ENCODE assay signal across 8 cellular contexts in genomic region chr2:172735646-172736418, GRCh38. TPM values are rescaled to one million over a fixed set of nuclear protein-coding genes. Genes with fewer than 3 reads are reported as not detected.
DNase-seq lines count a peak whose midpoint lies in the region; ATAC-seq and TF ChIP-seq lines count a peak whose summit lies in the region.

TSS of gene RAPGEF4 (plus strand) at chr2:172735845. CDS start at chr2:172735984, 139 bp downstream.

- H2AFZ ChIP-seq in OCI-LY7 (ENCODE audit: low read length): no peak within 1 kb of the TSS

- peaks cover 13 to 24% (median 22%) of the 10 kb centered on the region in 3 donors for H3K27me3 ChIP-seq in sigmoid colon

- H3K9me3 ChIP-seq in sigmoid colon: no peaks in the 10 kb centered on the region
- no peaks in the 10 kb centered on the region for H3K9me3 ChIP-seq in OCI-LY7 (ENCODE audit: low read length)

- intact Hi-C loops in activated T-helper 2 cell treated with anti-CD3 and anti-CD28 coated beads, Interferon-gamma antibody, Interleukin-2, Interleukin-4, amounts not matched to agents 10 μg/mL and 5 μg/mL and 100 μg/mL, durations not matched to agents 14 hours and 24 hours and 36 hours (cut with micrococcal nuclease): no loop called here
- intact Hi-C loops in left ventricle myocardium superior (cut with micrococcal nuclease) (no loop called here), sigmoid colon (cut with DNase I) (no loop called here), OCI-LY7 (cut with micrococcal nuclease; ENCODE audit: unreplicated experiment) (no loop called here)

- H3K27ac Mint-ChIP-seq in activated T-helper 2 cell treated with anti-CD3 and anti-CD28 coated beads, Interferon-gamma antibody, Interleukin-2, Interleukin-4, amounts not matched to agents 10 μg/mL and 5 μg/mL and 100 μg/mL, durations not matched to agents 14 hours and 24 hours and 36 hours: no peak within 1 kb of the TSS

- H3K9me3 Mint-ChIP-seq in activated T-helper 2 cell treated with anti-CD3 and anti-CD28 coated beads, Interferon-gamma antibody, Interleukin-2, Interleukin-4, amounts not matched to agents 10 μg/mL and 5 μg/mL and 100 μg/mL, durations not matched to agents 14 hours and 24 hours and 36 hours: no peaks in the 10 kb centered on the region

- TF ChIP-seq CTCF in sigmoid colon (IDR thresholded peaks at IDR 0.05) (no peak), OCI-LY7 (conservative IDR thresholded peaks at IDR 0.05; ENCODE audit: low read length) (no peak)

- no TSS peak for BruUV-seq in OCI-LY7 (replicated peaks; lab: Mats Ljungman, UMichigan)

- WGBS in sigmoid colon, 2 donors: 1% methylated on average over 88 of the region's 88 CpGs

- ATAC-seq in left ventricle myocardium superior (peak; percentile 60), HG02870 (IDR thresholded peaks at IDR 0.05; ENCODE audit: unreplicated experiment) (no peak)

- H3K27me3 Mint-ChIP-seq in activated T-helper 2 cell treated with anti-CD3 and anti-CD28 coated beads, Interferon-gamma antibody, Interleukin-2, Interleukin-4, amounts not matched to agents 10 μg/mL and 5 μg/mL and 100 μg/mL, durations not matched to agents 14 hours and 24 hours and 36 hours (ENCODE audit: low read depth): peaks cover 64% of the 10 kb centered on the region

- peak; percentile 3 for DNase-seq in stimulated activated CD4-positive, alpha-beta T cell treated with anti-CD3 and anti-CD28 coated beads, Interleukin-4, amount 100 ng/mL, for 1 hour
- no peak for DNase-seq in stimulated activated CD4-positive, alpha-beta T cell treated with anti-CD3 and anti-CD28 coated beads, Interleukin-4, amount 100 ng/mL, for 24 hours
- no peak for DNase-seq in activated T-helper 2 cell treated with anti-CD3 and anti-CD28 coated beads, Interferon-gamma antibody, Interleukin-2, Interleukin-4, amounts not matched to agents 10 μg/mL and 5 μg/mL and 100 μg/mL, durations not matched to agents 14 hours and 24 hours and 36 hours (ENCODE audit: low spot score)
- DNase-seq in left ventricle myocardium superior (peak; percentile 32), sigmoid colon (no peak), OCI-LY7 (ENCODE audit: low spot score) (no peak), RKO (ENCODE audit: low spot score) (no peak)

- H3K4me2 ChIP-seq in OCI-LY7 (ENCODE audit: low read length): no peak within 1 kb of the TSS

- peak within 1 kb of the TSS; percentile 28 for H3K4me3 Mint-ChIP-seq in activated T-helper 2 cell treated with anti-CD3 and anti-CD28 coated beads, Interferon-gamma antibody, Interleukin-2, Interleukin-4, amounts not matched to agents 10 μg/mL and 5 μg/mL and 100 μg/mL, durations not matched to agents 14 hours and 24 hours and 36 hours (ENCODE audit: low read depth)

- H3K4me3 ChIP-seq in sigmoid colon (peak within 1 kb of the TSS in 3 of 4 donors; percentile 35 to 54 (median 49)), OCI-LY7 (ENCODE audit: low read depth, low read length, poor library complexity, severe bottlenecking) (no peak within 1 kb of the TSS)

- H3K27ac ChIP-seq in sigmoid colon (no peak within 1 kb of the TSS), OCI-LY7 (ENCODE audit: low read depth, low read length, poor library complexity, severe bottlenecking) (no peak within 1 kb of the TSS)

- H3K36me3 Mint-ChIP-seq in activated T-helper 2 cell treated with anti-CD3 and anti-CD28 coated beads, Interferon-gamma antibody, Interleukin-2, Interleukin-4, amounts not matched to agents 10 μg/mL and 5 μg/mL and 100 μg/mL, durations not matched to agents 14 hours and 24 hours and 36 hours (ENCODE audit: low read depth): no peaks in the 10 kb centered on the region

- H3K9me2 ChIP-seq in OCI-LY7 (ENCODE audit: insufficient read depth, low read length): no peaks in the 10 kb centered on the region

- no peaks in the 10 kb centered on the region for H3K79me2 ChIP-seq in OCI-LY7 (ENCODE audit: insufficient read depth, low read depth, low read length)

- POLR2A ChIA-PET in OCI-LY7 (lab: Charles Lee): no interaction called here

- no peak for TF ChIP-seq POLR2A in sigmoid colon (IDR thresholded peaks at IDR 0.05)

- peaks cover 4% of the 10 kb centered on the region for H3K4me1 Mint-ChIP-seq in activated T-helper 2 cell treated with anti-CD3 and anti-CD28 coated beads, Interferon-gamma antibody, Interleukin-2, Interleukin-4, amounts not matched to agents 10 μg/mL and 5 μg/mL and 100 μg/mL, durations not matched to agents 14 hours and 24 hours and 36 hours (ENCODE audit: low read depth)

- H3K4me1 ChIP-seq in sigmoid colon (peaks cover 0 to 17% (median 16%) of the 10 kb centered on the region in 4 donors), OCI-LY7 (ENCODE audit: insufficient read depth, low read length, poor library complexity, severe bottlenecking) (no peaks in the 10 kb centered on the region)

- TF ChIP-seq EP300 in sigmoid colon (IDR thresholded peaks at IDR 0.05): no peak

- CTCF ChIA-PET in OCI-LY7 (lab: Charles Lee; ENCODE audit: unreplicated experiment): no interaction called here

- H3K36me3 ChIP-seq in sigmoid colon (no peaks in the 10 kb centered on the region), OCI-LY7 (ENCODE audit: insufficient read depth, low read length) (no peaks in the 10 kb centered on the region)

- H4K20me1 ChIP-seq in OCI-LY7 (ENCODE audit: insufficient read depth, low read length): no peaks in the 10 kb centered on the region

RNA-seq across cellular contexts. Expression of gene RAPGEF4, which starts in this region (rescaled TPM):
- total RNA-seq in activated T-helper 2 cell treated with anti-CD3 and anti-CD28 coated beads, Interferon-gamma antibody, Interleukin-2, Interleukin-4, amounts not matched to agents 10 μg/mL and 5 μg/mL and 100 μg/mL, durations not matched to agents 14 hours and 24 hours and 36 hours: 0.91 and 0.92 TPM in 2 replicates
- total RNA-seq in left ventricle myocardium superior: 16.6 TPM
- total RNA-seq in sigmoid colon: 1 to 10 TPM; 3.7 to 7.6 (median 4.9) TPM
- polyA plus RNA-seq in sigmoid colon: 1 to 10 TPM in 2 of 3 donors, under 1 TPM in 1; 0.23 to 4.2 (median 1.1) TPM
- 0.05 and 0.22 TPM in 2 replicates for total RNA-seq in OCI-LY7 (2014; rRNA removed; shearing (Covaris generic))
- 0.46 and 0.55 TPM in 2 replicates for total RNA-seq in OCI-LY7 (2022)

Comparison
In these comparisons a context has a peak if more than half of its experiments do, and no peak if none do; other contexts are left out.
1. DNase-seq: peak in stimulated activated CD4-positive, alpha-beta T cell treated with anti-CD3 and anti-CD28 coated beads, Interleukin-4, amount 100 ng/mL, for 1 hour (single experiment) and left ventricle myocardium superior (single experiment); none in stimulated activated CD4-positive, alpha-beta T cell treated with anti-CD3 and anti-CD28 coated beads, Interleukin-4, amount 100 ng/mL, for 24 hours (single experiment), activated T-helper 2 cell treated with anti-CD3 and anti-CD28 coated beads, Interferon-gamma antibody, Interleukin-2, Interleukin-4, amounts not matched to agents 10 μg/mL and 5 μg/mL and 100 μg/mL, durations not matched to agents 14 hours and 24 hours and 36 hours (single experiment), sigmoid colon (single experiment), OCI-LY7 (single experiment) and RKO (single experiment).